8 cellular contexts compared by ENCODE assay signal in the genomic region with DNA sequence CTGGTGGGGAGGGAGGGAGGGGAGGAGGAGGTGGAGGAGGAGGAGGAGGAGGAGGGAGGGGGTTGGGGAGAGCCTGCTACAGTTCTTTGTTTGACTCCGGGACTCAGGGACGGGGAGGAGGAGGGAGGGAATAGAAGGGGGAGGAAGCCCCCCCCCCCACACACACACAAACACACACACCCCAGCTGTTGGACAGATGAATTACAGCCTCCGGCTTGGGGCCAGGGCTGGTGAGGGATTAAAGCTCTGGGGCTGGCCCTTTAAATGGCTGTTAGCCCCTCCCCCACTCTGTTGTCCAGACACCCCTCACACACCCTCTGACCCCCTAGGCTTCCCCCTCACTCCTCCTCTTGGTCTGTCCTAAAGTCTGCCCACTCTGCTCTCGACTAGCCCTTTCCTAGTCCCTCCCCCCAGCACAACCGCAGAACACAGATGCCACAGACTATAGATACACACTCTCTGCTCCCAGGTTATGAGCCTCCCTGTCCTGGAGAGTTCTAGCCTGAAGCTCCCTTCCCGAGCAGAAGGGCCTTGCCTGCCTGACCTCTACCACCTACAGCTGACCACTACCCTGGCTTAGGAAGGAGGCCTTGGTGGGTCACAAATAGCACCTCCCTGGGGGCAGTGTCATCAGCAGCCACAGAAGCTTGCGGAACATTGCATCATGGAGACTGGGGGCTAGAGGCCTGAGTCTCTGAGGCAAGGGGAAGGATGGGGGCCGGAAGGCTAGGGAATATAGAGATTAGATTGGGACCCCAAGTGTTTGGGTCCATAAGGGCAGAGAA. TPM values are rescaled to one million over a fixed set of nuclear protein-coding genes. Genes with fewer than 3 reads are reported as not detected.
DNase-seq lines count a peak whose midpoint lies in the region; ATAC-seq, FAIRE-seq and TF ChIP-seq lines count a peak whose summit lies in the region.

No MANE protein-coding gene starts in this region.

- H3K27ac ChIP-seq in ACC112 (ENCODE audit: low read depth, low read length) (peak overlapping the region; percentile 47; the same call in 1 of the 2 replicates), K562 (ENCODE audit: extremely low read depth, low read depth, low read length) (peak overlapping the region; percentile 82), stomach (peak overlapping the region; percentile 25 to 100 (median 99))

- H4K20me1 ChIP-seq in K562 (replicated peaks; ENCODE audit: control insufficient read depth, insufficient read depth, low read length), result no peaks in the 10 kb centered on the region; the same call in 1 of the 2 replicates

- H3K9me3 ChIP-seq in K562 (replicated peaks; ENCODE audit: control insufficient read depth, insufficient read depth, low read depth, low read length) (no peaks in the 10 kb centered on the region), stomach (no peaks in the 10 kb centered on the region)

- CTCF ChIA-PET in K562 (lab: Yijun Ruan, JAX; ENCODE audit: low intra/inter-chr PET ratio), result no interaction called here

- POLR2A ChIA-PET in K562 (lab: Yijun Ruan, JAX), result interaction anchor here (0.5 to 1.0 kb wide), 7 partner anchors 9 to 254 kb away, joined by 3 to 6 read pairs (median 3); a partner anchor contains a TSS

- H3K27me3 ChIP-seq in ACC112 (ENCODE audit: insufficient read depth, low read length), result no peaks in the 10 kb centered on the region
- no peaks in the 10 kb centered on the region for H3K27me3 ChIP-seq in K562 (ENCODE audit: control insufficient read depth in 2 of 2, insufficient read depth in 2 of 2, low read length in 2 of 2)
- H3K27me3 ChIP-seq in kidney epithelial cell (ENCODE audit: control insufficient read depth, insufficient read depth, low read length), result no peaks in the 10 kb centered on the region
- H3K27me3 ChIP-seq in stomach, result no peaks in the 10 kb centered on the region

- BruUV-seq in K562 (replicated peaks; lab: Mats Ljungman, UMichigan), result TSS peak; percentile 36

- peak overlapping the region; percentile 68 to 89; a peak in 3 of 4 replicates for H3K9ac ChIP-seq in K562 (ENCODE audit: insufficient read depth in 1 of 2, low read depth in 2 of 2, low read length in 2 of 2)

- no peak overlapping the region for H2AFZ ChIP-seq in ACC112 (ENCODE audit: low read length, unreplicated experiment)
- H2AFZ ChIP-seq in K562 (ENCODE audit: low read depth, low read length), result no peak overlapping the region

- no peaks in the 10 kb centered on the region for H3K9me1 ChIP-seq in K562 (ENCODE audit: control insufficient read depth, insufficient read depth, low read length)

- ATAC-seq in K562 (peak; percentile 5), GM18517 (IDR thresholded peaks at IDR 0.05; ENCODE audit: unreplicated experiment) (no peak)

- H3K36me3 ChIP-seq in ACC112 (ENCODE audit: insufficient read depth, low read length) (no peaks in the 10 kb centered on the region; the same call in 1 of the 2 replicates), K562 (ENCODE audit: control insufficient read depth, insufficient read depth, low read length) (peaks cover 10% of the 10 kb centered on the region; the same call in 2 of the 3 replicates), kidney epithelial cell (ENCODE audit: control insufficient read depth, insufficient read depth, low read length) (peaks cover 2% of the 10 kb centered on the region), stomach (peaks cover 0 to 13% (median 8%) of the 10 kb centered on the region in 4 donors)

- peak; percentile 82 for TF ChIP-seq EP300 in K562 (IDR thresholded peaks at IDR 0.05; ENCODE audit: low read length)
- TF ChIP-seq EP300 in stomach (IDR thresholded peaks at IDR 0.05), result no peak

- H3K4me3 ChIP-seq in ACC112 (ENCODE audit: low read depth, low read length) (peak overlapping the region; percentile 4; the same call in 1 of the 2 replicates), K562 (peak overlapping the region; percentile 27), kidney epithelial cell (ENCODE audit: low read depth, low read length) (peak overlapping the region; percentile 68), stomach (peak overlapping the region; percentile 25 to 76 (median 50))

- TF ChIP-seq POLR2A in GM12892 (IDR thresholded peaks at IDR 0.05; ENCODE audit: low read depth, low read length) (no peak), K562 (conservative IDR thresholded peaks at IDR 0.05) (peak; percentile 63), stomach (IDR thresholded peaks at IDR 0.05) (no peak)

- in situ Hi-C loops in K562 (cut with MboI) (no loop called here), GM13976 (cut with MboI; ENCODE audit: low sequenced_read_pairs, unreplicated experiment) (no loop called here)

- 8% methylated on average over 5 of the region's 8 CpGs for WGBS in K562 (ENCODE audit: insufficient coverage, low coverage, missing lambda C conversion rate)
- 24 to 33% (median 25%) methylated on average over 5 to 8 of the region's 8 CpGs for WGBS in stomach, 5 donors

- TF ChIP-seq CTCF in K562 (IDR thresholded peaks at IDR 0.05 in 2 of 3, conservative IDR thresholded peaks at IDR 0.05 in 1 of 3; ENCODE audit: insufficient read depth in 2 of 3, low read depth in 1 of 3, low read length in 3 of 3) (no peak), kidney epithelial cell (IDR thresholded peaks at IDR 0.05; ENCODE audit: insufficient read depth, low read length, poor library complexity, severe bottlenecking) (no peak), stomach (IDR thresholded peaks at IDR 0.05) (no peak), GM13976 (IDR thresholded peaks at IDR 0.05; ENCODE audit: borderline replicate concordance, control extremely low read depth, extremely low read depth, insufficient read depth, missing control alignments) (no peak)

- H3K4me1 ChIP-seq in ACC112 (ENCODE audit: control insufficient read depth, insufficient read depth, low read length, unreplicated experiment) (peaks cover 25% of the 10 kb centered on the region), K562 (replicated peaks in 1 of 2; ENCODE audit: control insufficient read depth in 2 of 2, insufficient read depth in 2 of 2, low read length in 2 of 2) (peaks cover 44 to 66% of the 10 kb centered on the region in 2 experiments), stomach (peaks cover 39 to 75% (median 67%) of the 10 kb centered on the region in 4 donors)

- FAIRE-seq in GM12892 (lab: Jason Lieb, UNC) (peak; percentile 36), K562 (lab: Jason Lieb, UNC) (peak; percentile 58)

- DNase-seq in GM12892 (ENCODE audit: insufficient read length) (no peak), NOMO-1 (lab: John Stamatoyannopoulos, UW; ENCODE audit: unreplicated experiment in 2 of 2) (peak; percentile 77 to 78), K562 (ENCODE audit: extremely low read depth in 1 of 4, low spot score in 3 of 4) (peak; percentile 27 to 77 (median 38)), kidney epithelial cell (ENCODE audit: low read depth) (no peak), stomach (no peak), GM13976 (ENCODE audit: low spot score) (no peak)

- TF ChIP-seq RAD21 in K562 (CRISPR knock-in tag; conservative IDR thresholded peaks at IDR 0.05 in 1 of 2, IDR thresholded peaks at IDR 0.05 in 1 of 2), result peak in 1 of 2 experiments; percentile 7; a peak in 1 of 4 replicates

- intact Hi-C loops in K562 (cut with micrococcal nuclease) (loop anchor here (1.0 to 10.0 kb wide), 3 partner anchors 19 to 286 kb away; a partner anchor contains a TSS), stomach (cut with DNase I; ENCODE audit: low total_unique reads) (no loop called here)

- H3K4me2 ChIP-seq in K562 (ENCODE audit: insufficient read depth, low read length), result peak overlapping the region; percentile 82

- H3K79me2 ChIP-seq in ACC112 (ENCODE audit: control insufficient read depth, insufficient read depth, low read length, unreplicated experiment) (peaks cover 17% of the 10 kb centered on the region), K562 (ENCODE audit: control insufficient read depth, insufficient read depth, low read length) (peaks cover 40% of the 10 kb centered on the region)

RNA-seq across cellular contexts. Expression of a gene that starts 4.5 kb away (rescaled TPM):
- polyA plus RNA-seq in GM12892 (2012; ENCODE audit: missing spikeins), result 3.9 TPM
- 35.9 and 42.7 TPM in 2 replicates for total RNA-seq in K562 (2011; cell fraction: chromatin; rRNA removed; ENCODE audit: low replicate concordance)
- 14.5 and 17.1 TPM in 2 replicates for total RNA-seq in K562 (2011; cell fraction: nucleolus; rRNA removed)
- total RNA-seq in K562 (2011; cell fraction: nucleoplasm; rRNA removed), result 33.6 and 57.3 TPM in 2 replicates
- total RNA-seq in K562 (2014; rRNA removed), result 2.7 and 5.0 TPM in 2 replicates
- 1.4 and 2.2 TPM in 2 replicates for total RNA-seq in K562 (2014; rRNA removed; fragmentation: Illumina TruSeq; extraction: Trizol)
- total RNA-seq in K562 (2015; rRNA removed; fragmentation: Illumina TruSeq; extraction: Trizol), result 0.47 and 0.98 TPM in 2 replicates
- total RNA-seq in K562 (2021), result 19.0 and 22.9 TPM in 2 replicates
- 0.32 and 0.99 TPM in 2 replicates for polyA plus RNA-seq in K562 (2011; rRNA removed)
- 0.32 and 0.33 TPM in 2 replicates for polyA plus RNA-seq in K562 (2011; cell fraction: cytosol; rRNA removed)
- 5.9 and 6.5 TPM in 2 replicates for polyA plus RNA-seq in K562 (2011; cell fraction: nucleus; rRNA removed)
- polyA plus RNA-seq in K562 (2012), result 4.8 and 14.4 TPM in 2 replicates
- polyA plus RNA-seq in K562 (2014; fragmentation: Illumina TruSeq; extraction: Trizol), result 3.9 and 6.1 TPM in 2 replicates
- under 1 TPM; 0.01 to 0.06 TPM for polyA plus RNA-seq in K562 (2014; fragmentation: Nextera tagmentation; extraction: Ambion mirVana)
- 2.7 and 3.0 TPM in 2 replicates for polyA plus RNA-seq in K562 (2014; rRNA removed)
- polyA minus RNA-seq in K562 (2011; rRNA and poly(A)+ RNA removed), result 1.7 and 5.4 TPM in 2 replicates
- 4.2 and 4.6 TPM in 2 replicates for polyA minus RNA-seq in K562 (2011; cell fraction: cytosol; rRNA and poly(A)+ RNA removed)
- polyA minus RNA-seq in K562 (2011; cell fraction: nucleus; rRNA and poly(A)+ RNA removed), result 5.1 and 21.4 TPM in 2 replicates
- 15.6 and 20.4 TPM in 2 replicates for total RNA-seq in kidney epithelial cell
- 10 to 100 TPM in 4 of 5 donors, 1 to 10 TPM in 1; 7.5 to 27.2 (median 12.9) TPM for total RNA-seq in stomach
- polyA plus RNA-seq in stomach, result 1 to 10 TPM; 4.6 to 9.6 (median 6.0) TPM

RNA-seq across cellular contexts. Expression of a gene that starts 16.4 kb away (rescaled TPM):
- 0.76 TPM for polyA plus RNA-seq in GM12892 (2012; ENCODE audit: missing spikeins)
- 4.3 and 8.8 TPM in 2 replicates for total RNA-seq in K562 (2011; cell fraction: chromatin; rRNA removed; ENCODE audit: low replicate concordance)
- 3.3 and 4.3 TPM in 2 replicates for total RNA-seq in K562 (2011; cell fraction: nucleolus; rRNA removed)
- 2.1 and 4.4 TPM in 2 replicates for total RNA-seq in K562 (2011; cell fraction: nucleoplasm; rRNA removed)
- total RNA-seq in K562 (2014; rRNA removed) (0.32 TPM in 1 of 2 replicates, not detected in the other), K562 (2014; rRNA removed; fragmentation: Illumina TruSeq; extraction: Trizol) (not detected in 2 replicates), K562 (2015; rRNA removed; fragmentation: Illumina TruSeq; extraction: Trizol) (not detected in 2 replicates), K562 (2021) (1.0 and 1.4 TPM in 2 replicates), kidney epithelial cell (3.5 and 4.3 TPM in 2 replicates), stomach (1 to 10 TPM in 3 of 5 donors, not detected in 2; 1.8 to 3.8 (median 3.5) TPM)
- polyA plus RNA-seq in K562 (2011; rRNA removed) (0.12 and 0.13 TPM in 2 replicates), K562 (2014; fragmentation: Illumina TruSeq; extraction: Trizol) (0.42 TPM in 2 replicates), K562 (2014; fragmentation: Nextera tagmentation; extraction: Ambion mirVana) (under 1 TPM in 1 of 2 experiments, not detected in 1; 0.10 TPM), K562 (2014; rRNA removed) (0.40 TPM in 1 of 2 replicates, not detected in the other), stomach (10 to 100 TPM; 17.0 to 36.0 (median 17.4) TPM)
- 0.16 and 0.18 TPM in 2 replicates for polyA plus RNA-seq in K562 (2011; cell fraction: cytosol; rRNA removed)
- polyA plus RNA-seq in K562 (2011; cell fraction: nucleus; rRNA removed), result 1.1 and 2.4 TPM in 2 replicates
- polyA plus RNA-seq in K562 (2012), result 0.33 and 1.8 TPM in 2 replicates
- polyA minus RNA-seq in K562 (2011; rRNA and poly(A)+ RNA removed), result not detected in 2 replicates
- polyA minus RNA-seq in K562 (2011; cell fraction: cytosol; rRNA and poly(A)+ RNA removed), result not detected in 2 replicates
- 0.27 and 0.78 TPM in 2 replicates for polyA minus RNA-seq in K562 (2011; cell fraction: nucleus; rRNA and poly(A)+ RNA removed)

RNA-seq across cellular contexts. Expression of a gene that starts 18.9 kb away (rescaled TPM):
- polyA plus RNA-seq in GM12892 (2012; ENCODE audit: missing spikeins), result 76.3 TPM
- total RNA-seq in K562 (2011; cell fraction: chromatin; rRNA removed; ENCODE audit: low replicate concordance), result 6.8 and 9.8 TPM in 2 replicates
- total RNA-seq in K562 (2011; cell fraction: nucleolus; rRNA removed), result 15.5 and 19.7 TPM in 2 replicates
- 10.8 and 15.5 TPM in 2 replicates for total RNA-seq in K562 (2011; cell fraction: nucleoplasm; rRNA removed)
- total RNA-seq in K562 (2014; rRNA removed), result 99.8 TPM in 2 replicates
- 13.3 and 16.4 TPM in 2 replicates for total RNA-seq in K562 (2014; rRNA removed; fragmentation: Illumina TruSeq; extraction: Trizol)
- total RNA-seq in K562 (2015; rRNA removed; fragmentation: Illumina TruSeq; extraction: Trizol), result 52.6 and 57.3 TPM in 2 replicates
- total RNA-seq in K562 (2021), result 54.7 and 61.2 TPM in 2 replicates
- 34.5 and 39.9 TPM in 2 replicates for polyA plus RNA-seq in K562 (2011; rRNA removed)
- polyA plus RNA-seq in K562 (2011; cell fraction: cytosol; rRNA removed), result 53.5 and 108 TPM in 2 replicates
- polyA plus RNA-seq in K562 (2011; cell fraction: nucleus; rRNA removed), result 33.4 and 45.6 TPM in 2 replicates
- 56.0 and 83.5 TPM in 2 replicates for polyA plus RNA-seq in K562 (2012)
- polyA plus RNA-seq in K562 (2014; fragmentation: Illumina TruSeq; extraction: Trizol), result 19.1 and 32.8 TPM in 2 replicates
- polyA plus RNA-seq in K562 (2014; fragmentation: Nextera tagmentation; extraction: Ambion mirVana), result 10 to 100 TPM; 70.4 to 90.4 TPM
- polyA plus RNA-seq in K562 (2014; rRNA removed), result 87.3 and 104 TPM in 2 replicates
- 4.0 and 5.2 TPM in 2 replicates for polyA minus RNA-seq in K562 (2011; rRNA and poly(A)+ RNA removed)
- polyA minus RNA-seq in K562 (2011; cell fraction: cytosol; rRNA and poly(A)+ RNA removed), result 26.4 and 63.1 TPM in 2 replicates
- polyA minus RNA-seq in K562 (2011; cell fraction: nucleus; rRNA and poly(A)+ RNA removed), result 11.7 and 17.4 TPM in 2 replicates
- total RNA-seq in kidney epithelial cell, result 50.5 and 51.0 TPM in 2 replicates
- 100 to 1,000 TPM in 2 of 5 donors, 10 to 100 TPM in 3; 42.0 to 281 (median 94.5) TPM for total RNA-seq in stomach
- polyA plus RNA-seq in stomach, result 100 to 1,000 TPM; 131 to 153 (median 151) TPM

RNA-seq across cellular contexts. Expression of a gene that starts 19.3 kb away (rescaled TPM):
- polyA plus RNA-seq in GM12892 (2012; ENCODE audit: missing spikeins), result 4.9 TPM
- 5.6 and 9.9 TPM in 2 replicates for total RNA-seq in K562 (2011; cell fraction: chromatin; rRNA removed; ENCODE audit: low replicate concordance)
- total RNA-seq in K562 (2011; cell fraction: nucleolus; rRNA removed), result 6.5 and 8.8 TPM in 2 replicates
- 5.0 and 6.4 TPM in 2 replicates for total RNA-seq in K562 (2011; cell fraction: nucleoplasm; rRNA removed)
- total RNA-seq in K562 (2014; rRNA removed), result 4.7 and 6.0 TPM in 2 replicates
- total RNA-seq in K562 (2014; rRNA removed; fragmentation: Illumina TruSeq; extraction: Trizol), result 5.7 and 5.8 TPM in 2 replicates
- 6.4 and 7.6 TPM in 2 replicates for total RNA-seq in K562 (2015; rRNA removed; fragmentation: Illumina TruSeq; extraction: Trizol)
- 6.9 and 7.8 TPM in 2 replicates for total RNA-seq in K562 (2021)
- polyA plus RNA-seq in K562 (2011; rRNA removed), result 4.2 and 7.2 TPM in 2 replicates
- 4.6 and 5.4 TPM in 2 replicates for polyA plus RNA-seq in K562 (2011; cell fraction: cytosol; rRNA removed)
- 7.7 and 13.1 TPM in 2 replicates for polyA plus RNA-seq in K562 (2011; cell fraction: nucleus; rRNA removed)
- polyA plus RNA-seq in K562 (2012), result 2.8 and 5.2 TPM in 2 replicates
- 7.3 and 7.9 TPM in 2 replicates for polyA plus RNA-seq in K562 (2014; fragmentation: Illumina TruSeq; extraction: Trizol)
- 1 to 10 TPM; 2.4 to 5.7 TPM for polyA plus RNA-seq in K562 (2014; fragmentation: Nextera tagmentation; extraction: Ambion mirVana)
- polyA plus RNA-seq in K562 (2014; rRNA removed), result 4.8 and 7.5 TPM in 2 replicates
- 2.1 and 5.2 TPM in 2 replicates for polyA minus RNA-seq in K562 (2011; rRNA and poly(A)+ RNA removed)
- polyA minus RNA-seq in K562 (2011; cell fraction: cytosol; rRNA and poly(A)+ RNA removed), result 1.9 and 2.5 TPM in 2 replicates
- 5.5 and 8.3 TPM in 2 replicates for polyA minus RNA-seq in K562 (2011; cell fraction: nucleus; rRNA and poly(A)+ RNA removed)
- total RNA-seq in kidney epithelial cell, result 5.3 and 7.4 TPM in 2 replicates
- total RNA-seq in stomach, result 10 to 100 TPM in 1 of 5 donors, 1 to 10 TPM in 3, not detected in 1; 1.8 to 12.0 (median 3.3) TPM
- polyA plus RNA-seq in stomach, result 1 to 10 TPM; 4.9 to 9.0 (median 5.3) TPM

RNA-seq across cellular contexts. Expression of a gene that starts 50.1 kb away (rescaled TPM):
- 34.9 TPM for polyA plus RNA-seq in GM12892 (2012; ENCODE audit: missing spikeins)
- total RNA-seq in K562 (2011; cell fraction: chromatin; rRNA removed; ENCODE audit: low replicate concordance), result 101 and 117 TPM in 2 replicates
- total RNA-seq in K562 (2011; cell fraction: nucleolus; rRNA removed), result 47.2 and 48.0 TPM in 2 replicates
- 69.7 and 83.1 TPM in 2 replicates for total RNA-seq in K562 (2011; cell fraction: nucleoplasm; rRNA removed)
- total RNA-seq in K562 (2014; rRNA removed) (34.8 and 36.7 TPM in 2 replicates), K562 (2014; rRNA removed; fragmentation: Illumina TruSeq; extraction: Trizol) (14.6 and 15.2 TPM in 2 replicates), K562 (2015; rRNA removed; fragmentation: Illumina TruSeq; extraction: Trizol) (19.8 and 21.2 TPM in 2 replicates), K562 (2021) (30.6 and 38.2 TPM in 2 replicates), kidney epithelial cell (36.2 and 42.4 TPM in 2 replicates), stomach (100 to 1,000 TPM in 1 of 5 donors, 10 to 100 TPM in 4; 43.0 to 190 (median 60.7) TPM)
- polyA plus RNA-seq in K562 (2011; rRNA removed) (12.2 and 15.7 TPM in 2 replicates), K562 (2014; fragmentation: Illumina TruSeq; extraction: Trizol) (24.7 and 24.8 TPM in 2 replicates), K562 (2014; fragmentation: Nextera tagmentation; extraction: Ambion mirVana) (under 1 TPM; 0.39 to 0.63 TPM), K562 (2014; rRNA removed) (27.8 and 33.9 TPM in 2 replicates), stomach (10 to 100 TPM; 51.9 to 97.3 (median 69.1) TPM)
- 16.1 and 25.2 TPM in 2 replicates for polyA plus RNA-seq in K562 (2011; cell fraction: cytosol; rRNA removed)
- polyA plus RNA-seq in K562 (2011; cell fraction: nucleus; rRNA removed), result 70.0 and 86.2 TPM in 2 replicates
- 29.2 and 37.9 TPM in 2 replicates for polyA plus RNA-seq in K562 (2012)
- 23.8 TPM in 2 replicates for polyA minus RNA-seq in K562 (2011; rRNA and poly(A)+ RNA removed)
- polyA minus RNA-seq in K562 (2011; cell fraction: cytosol; rRNA and poly(A)+ RNA removed), result 17.8 and 29.3 TPM in 2 replicates
- polyA minus RNA-seq in K562 (2011; cell fraction: nucleus; rRNA and poly(A)+ RNA removed), result 24.1 and 28.0 TPM in 2 replicates

Comparison
In these comparisons a context has a peak if more than half of its experiments do, and no peak if none do; other contexts are left out.
1. H3K27ac ChIP-seq: peak in every context shown above with its lines; median percentile 99 in stomach; 82 in K562; 47 in ACC112.
2. H3K4me3 ChIP-seq: peak in every context shown above with its lines; median percentile 68 in kidney epithelial cell; 50 in stomach; 27 in K562; 4 in ACC112.
3. DNase-seq: peak in NOMO-1 (2 of 2) and K562 (4 of 4); none in GM12892 (single experiment), kidney epithelial cell (single experiment), stomach (single experiment) and GM13976 (single experiment).